ENCODE assay signal across 1 cellular context in genomic region chr16:14309001-14309886, GRCh38.
TF ChIP-seq lines count a peak whose summit lies in the region.

No MANE protein-coding gene starts in this region.

TF ChIP-seq in SK-N-SH, 30 proteins besides CTCF, POLR2A, EP300 and RAD21 (continued from another document):
- TF ChIP-seq RCOR1 (IDR thresholded peaks at IDR 0.05; ENCODE audit: low read length) (no peak), RFX5 (IDR thresholded peaks at IDR 0.05; ENCODE audit: low read length) (no peak), MAX (IDR thresholded peaks at IDR 0.05; ENCODE audit: low read depth) (no peak), PBX3 (IDR thresholded peaks at IDR 0.05) (no peak), NRF1 (IDR thresholded peaks at IDR 0.05; ENCODE audit: low read depth, low read length) (no peak)
